Comparison of ENCODE assay signal across 15 cellular contexts in genomic region chr6:40395066-40395697, GRCh38.
DNase-seq lines count a peak whose midpoint lies in the region; ATAC-seq, FAIRE-seq and TF ChIP-seq lines count a peak whose summit lies in the region.
"Had no signal": no experiment of that assay in that cellular context is flagged by ENCODE, and none has a peak within 500 bp of the region (broad histone marks: within the 10 kb centered on the region; RNA-seq: fewer than 3 reads in every experiment).

No MANE protein-coding gene starts in this region.

- H3K36me3 ChIP-seq in pancreas: no peaks in the 10 kb centered on the region
- no peaks in the 10 kb centered on the region for H3K36me3 ChIP-seq in neural progenitor cell
- H3K36me3 ChIP-seq: breast epithelium, ovary had no signal

- H3K4me3 ChIP-seq in pancreas (no peak overlapping the region), neural progenitor cell (no peak overlapping the region)
- H3K4me3 ChIP-seq: breast epithelium, ovary had no signal

- POLR2A ChIA-PET in activated CD4-positive, alpha-beta T cell treated with anti-CD3 and anti-CD28 coated beads for 36 hours (lab: Charles Lee): no interaction called here

- H3K4me1 Mint-ChIP-seq in neural progenitor cell: peaks cover 9% of the 10 kb centered on the region
- peaks cover 23% of the 10 kb centered on the region for H3K4me1 Mint-ChIP-seq in activated CD4-positive, alpha-beta T cell treated with anti-CD3 and anti-CD28 coated beads for 36 hours

- no peak overlapping the region for H3K4me2 ChIP-seq in neural progenitor cell

- H3K9ac ChIP-seq in neural progenitor cell: no peak overlapping the region

- intact Hi-C loops in pancreas (cut with DNase I): no loop called here
- intact Hi-C loops in activated CD4-positive, alpha-beta T cell treated with anti-CD3 and anti-CD28 coated beads for 36 hours (cut with DNase I, micrococcal nuclease): no loop called here

- DNase-seq in NCI-H2171 treated with DMSO at 0.1 percent for 48 hours (lab: John Stamatoyannopoulos, UW) (peak; percentile 7), NCI-H2171 (lab: John Stamatoyannopoulos, UW) (no peak), NCI-H2029 treated with DMSO at 0.1 percent for 48 hours (lab: John Stamatoyannopoulos, UW) (peak; percentile 94), pancreas (peak in 3 of 6 donors; percentile 40 to 71 (median 71)), neural progenitor cell (ENCODE audit: low spot score) (no peak)
- peak; percentile 26 for DNase-seq in activated CD8-positive, alpha-beta memory T cell treated with anti-CD3 and anti-CD28 coated beads, Interleukin-2, amount 50 U/mL, for 48 hours
- no peak for DNase-seq in activated CD4-positive, alpha-beta T cell treated with anti-CD3 and anti-CD28 coated beads for 36 hours
- DNase-seq: activated CD4-positive, alpha-beta T cell treated with anti-CD3 and anti-CD28 coated beads for 4 hours; GDM1; mesenchymal stem cell; ovary; T-cell had no signal

- no peak for FAIRE-seq in pancreas (lab: Jason Lieb, UNC)
- FAIRE-seq: urothelium cell line had no signal

- H3K4me1 ChIP-seq in pancreas (peaks cover 5 to 11% (median 6%) of the 10 kb centered on the region in 3 donors), neural progenitor cell (no peaks in the 10 kb centered on the region)

- H3K27me3 ChIP-seq in pancreas (no peaks in the 10 kb centered on the region), neural progenitor cell (no peaks in the 10 kb centered on the region)
- H3K27me3 ChIP-seq: breast epithelium, ovary had no signal

- H3F3A ChIP-seq in neural progenitor cell (ENCODE audit: low read depth): no peaks in the 10 kb centered on the region

- H3K36me3 Mint-ChIP-seq in neural progenitor cell: no peaks in the 10 kb centered on the region
- no peaks in the 10 kb centered on the region for H3K36me3 Mint-ChIP-seq in activated CD4-positive, alpha-beta T cell treated with anti-CD3 and anti-CD28 coated beads for 36 hours (ENCODE audit: low read depth)
- H3K36me3 Mint-ChIP-seq: T-cell had no signal

- H3K4me3 Mint-ChIP-seq in neural progenitor cell: no peak overlapping the region
- H3K4me3 Mint-ChIP-seq in activated CD4-positive, alpha-beta T cell treated with anti-CD3 and anti-CD28 coated beads for 36 hours: no peak overlapping the region
- H3K4me3 Mint-ChIP-seq: T-cell had no signal

- no peak overlapping the region for H2AFZ ChIP-seq in neural progenitor cell (replicated peaks)

- 55% methylated on average over 5 of the region's 5 CpGs for WGBS in pancreas, 2 donors

- peak; percentile 8 to 65 (median 52) for ATAC-seq in pancreas
- no peak for ATAC-seq in GM19324 (IDR thresholded peaks at IDR 0.05; ENCODE audit: low FRiP score, unreplicated experiment)
- no peak for ATAC-seq in activated CD4-positive, alpha-beta T cell treated with anti-CD3 and anti-CD28 coated beads for 36 hours
- ATAC-seq: T-cell had no signal

- H3K27me3 Mint-ChIP-seq in neural progenitor cell (ENCODE audit: insufficient read depth, low read depth): peaks cover 7% of the 10 kb centered on the region
- no peaks in the 10 kb centered on the region for H3K27me3 Mint-ChIP-seq in activated CD4-positive, alpha-beta T cell treated with anti-CD3 and anti-CD28 coated beads for 36 hours
- H3K27me3 Mint-ChIP-seq: T-cell had no signal

- no peak for TF ChIP-seq CTCF in pancreas (IDR thresholded peaks at IDR 0.05)
- no peak for TF ChIP-seq CTCF in neural progenitor cell (IDR thresholded peaks at IDR 0.05)

- H3K9me3 Mint-ChIP-seq in neural progenitor cell: no peaks in the 10 kb centered on the region
- H3K9me3 Mint-ChIP-seq in activated CD4-positive, alpha-beta T cell treated with anti-CD3 and anti-CD28 coated beads for 36 hours (ENCODE audit: low read depth): no peaks in the 10 kb centered on the region
- H3K9me3 Mint-ChIP-seq: T-cell had no signal

- no peaks in the 10 kb centered on the region for H3K79me2 ChIP-seq in neural progenitor cell (ENCODE audit: low read depth)

- H3K27ac Mint-ChIP-seq in neural progenitor cell: no peak overlapping the region
- H3K27ac Mint-ChIP-seq in activated CD4-positive, alpha-beta T cell treated with anti-CD3 and anti-CD28 coated beads for 36 hours: no peak overlapping the region

- H3K27ac ChIP-seq in pancreas: no peak overlapping the region
- no peak overlapping the region for H3K27ac ChIP-seq in neural progenitor cell
- H3K27ac ChIP-seq: ovary had no signal

- no peaks in the 10 kb centered on the region for H4K20me1 ChIP-seq in neural progenitor cell (ENCODE audit: low read depth)

- H3K9me3 ChIP-seq in pancreas: no peaks in the 10 kb centered on the region
- H3K9me3 ChIP-seq in neural progenitor cell (ENCODE audit: low read depth): no peaks in the 10 kb centered on the region
- H3K9me3 ChIP-seq: breast epithelium, ovary had no signal

- CTCF ChIA-PET in activated CD4-positive, alpha-beta T cell treated with anti-CD3 and anti-CD28 coated beads for 36 hours (lab: Charles Lee): interaction anchor here (0.6 kb wide), 1 partner anchor 87 kb away, joined by 3 read pairs; no protein-coding TSS in a partner anchor

Comparison
In these comparisons a context has a peak if more than half of its experiments do, and no peak if none do; other contexts are left out.
1. DNase-seq: peak in NCI-H2171 treated with DMSO at 0.1 percent for 48 hours (single experiment), NCI-H2029 treated with DMSO at 0.1 percent for 48 hours (single experiment) and activated CD8-positive, alpha-beta memory T cell treated with anti-CD3 and anti-CD28 coated beads, Interleukin-2, amount 50 U/mL, for 48 hours (single experiment); none in NCI-H2171 (single experiment), neural progenitor cell (single experiment) and activated CD4-positive, alpha-beta T cell treated with anti-CD3 and anti-CD28 coated beads for 36 hours (single experiment).
2. ATAC-seq: peak in pancreas (4 of 4); none in GM19324 (single experiment) and activated CD4-positive, alpha-beta T cell treated with anti-CD3 and anti-CD28 coated beads for 36 hours (single experiment).